ENCODE assay signal across 1 cellular context in genomic region chr11:1838426-1839131, GRCh38.
TF ChIP-seq lines count a peak whose summit lies in the region.

TSS of gene TNNI2 (plus strand) at chr11:1838981. CDS start at chr11:1839697, 716 bp downstream.

TF ChIP-seq in IMR-90, 13 proteins besides CTCF, POLR2A, EP300 and RAD21 (continued from another document):
- TF ChIP-seq, protein P1, sequence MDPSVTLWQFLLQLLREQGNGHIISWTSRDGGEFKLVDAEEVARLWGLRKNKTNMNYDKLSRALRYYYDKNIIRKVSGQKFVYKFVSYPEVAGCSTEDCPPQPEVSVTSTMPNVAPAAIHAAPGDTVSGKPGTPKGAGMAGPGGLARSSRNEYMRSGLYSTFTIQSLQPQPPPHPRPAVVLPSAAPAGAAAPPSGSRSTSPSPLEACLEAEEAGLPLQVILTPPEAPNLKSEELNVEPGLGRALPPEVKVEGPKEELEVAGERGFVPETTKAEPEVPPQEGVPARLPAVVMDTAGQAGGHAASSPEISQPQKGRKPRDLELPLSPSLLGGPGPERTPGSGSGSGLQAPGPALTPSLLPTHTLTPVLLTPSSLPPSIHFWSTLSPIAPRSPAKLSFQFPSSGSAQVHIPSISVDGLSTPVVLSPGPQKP (IDR thresholded peaks at IDR 0.05; ENCODE audit: borderline replicate concordance, low read depth, low read length), result no peak
- no peak for TF ChIP-seq CHD1 (IDR thresholded peaks at IDR 0.05; ENCODE audit: low read depth, low read length)
- TF ChIP-seq USF2 (IDR thresholded peaks at IDR 0.05; ENCODE audit: low read depth, low read length), result no peak
- no peak for TF ChIP-seq MAZ (IDR thresholded peaks at IDR 0.05; ENCODE audit: borderline replicate concordance, low read depth, low read length)
- no peak for TF ChIP-seq NFE2L2 (IDR thresholded peaks at IDR 0.05; ENCODE audit: low read depth, low read length)
- TF ChIP-seq FOS (IDR thresholded peaks at IDR 0.05; ENCODE audit: low read depth, low read length), result no peak
- TF ChIP-seq BHLHE40 (IDR thresholded peaks at IDR 0.05; ENCODE audit: low read depth, low read length), result no peak
